ENCODE assay signal across 9 cellular contexts in genomic region chr13:24267283-24267682, GRCh38. TPM values are rescaled to one million over a fixed set of nuclear protein-coding genes. Genes with fewer than 3 reads are reported as not detected.
A peak's percentile ranks its signal among the peaks of the same experiment; 100 is the strongest.
DNase-seq lines count a peak whose midpoint lies in the region; ATAC-seq, FAIRE-seq and TF ChIP-seq lines count a peak whose summit lies in the region.
"Had no signal": no experiment of that assay in that cellular context is flagged by ENCODE, and none has a peak within 500 bp of the region (broad histone marks: within the 10 kb centered on the region; RNA-seq: fewer than 3 reads in every experiment).

No MANE protein-coding gene starts in this region.

- H3K4me3 ChIP-seq in right lobe of liver (no peak overlapping the region), suprapubic skin (peak overlapping the region; percentile 17)
- H3K4me3 ChIP-seq: mucosa of descending colon had no signal

- H3K9me3 ChIP-seq in right lobe of liver = no peaks in the 10 kb centered on the region
- H3K9me3 ChIP-seq in suprapubic skin = no peaks in the 10 kb centered on the region
- H3K9me3 ChIP-seq: mucosa of descending colon had no signal

- no peak for DNase-seq in activated T-cell treated with anti-CD3 and anti-CD28 coated beads, Interleukin-2, amount 50 U/mL, for 24 hours
- DNase-seq in activated T-cell treated with anti-CD3 and anti-CD28 coated beads, Interleukin-2, amount 50 U/mL, for 1 hour = no peak
- no peak for DNase-seq in activated naive CD8-positive, alpha-beta T cell treated with anti-CD3 and anti-CD28 coated beads for 36 hours
- DNase-seq in right lobe of liver = no peak
- DNase-seq in suprapubic skin (ENCODE audit: low spot score in 2 of 2) = no peak
- no peak for DNase-seq in D721Med (ENCODE audit: insufficient read length, low spot score)
- DNase-seq in NCI-H2196 treated with DMSO at 0.1 percent for 48 hours (lab: John Stamatoyannopoulos, UW; ENCODE audit: unreplicated experiment) = no peak
- DNase-seq: mucosa of descending colon had no signal

- no peak for TF ChIP-seq CTCF in right lobe of liver (IDR thresholded peaks at IDR 0.05)
- no peak for TF ChIP-seq CTCF in suprapubic skin (IDR thresholded peaks at IDR 0.05)
- TF ChIP-seq CTCF in D721Med (IDR thresholded peaks at IDR 0.05; ENCODE audit: insufficient read depth, missing control alignments) = no peak

- peak overlapping the region; percentile 99 for H3K27ac Mint-ChIP-seq in activated T-cell treated with anti-CD3 and anti-CD28 coated beads, Interleukin-2, amount 50 U/mL, for 24 hours
- peak overlapping the region; percentile 98 for H3K27ac Mint-ChIP-seq in activated naive CD8-positive, alpha-beta T cell treated with anti-CD3 and anti-CD28 coated beads for 36 hours

- H3K27ac ChIP-seq in right lobe of liver (peak overlapping the region; percentile 21 to 58 (median 40)), suprapubic skin (peak overlapping the region; percentile 26)

- H3K27me3 ChIP-seq in right lobe of liver (no peaks in the 10 kb centered on the region), suprapubic skin (no peaks in the 10 kb centered on the region)

- ATAC-seq in right lobe of liver (peak; percentile 32 to 55 (median 44)), GM21825 (IDR thresholded peaks at IDR 0.05; ENCODE audit: unreplicated experiment) (no peak)
- ATAC-seq: mucosa of descending colon had no signal

- H3K36me3 Mint-ChIP-seq in activated T-cell treated with anti-CD3 and anti-CD28 coated beads, Interleukin-2, amount 50 U/mL, for 24 hours (ENCODE audit: low read depth) = peaks cover 60% of the 10 kb centered on the region
- H3K36me3 Mint-ChIP-seq in activated naive CD8-positive, alpha-beta T cell treated with anti-CD3 and anti-CD28 coated beads for 36 hours = peaks cover 32% of the 10 kb centered on the region

- peaks cover 0 to 72% (median 17%) of the 10 kb centered on the region in 4 donors for H3K4me1 ChIP-seq in right lobe of liver
- peaks cover 26% of the 10 kb centered on the region for H3K4me1 ChIP-seq in suprapubic skin

- peaks cover 92% of the 10 kb centered on the region for H3K4me1 Mint-ChIP-seq in activated T-cell treated with anti-CD3 and anti-CD28 coated beads, Interleukin-2, amount 50 U/mL, for 24 hours (ENCODE audit: low read depth)
- H3K4me1 Mint-ChIP-seq in activated naive CD8-positive, alpha-beta T cell treated with anti-CD3 and anti-CD28 coated beads for 36 hours = peaks cover 80% of the 10 kb centered on the region

- no peak for FAIRE-seq in D721Med (lab: Jason Lieb, UNC)

- intact Hi-C loops in right lobe of liver (cut with DNase I) = no loop called here

- H3K27me3 Mint-ChIP-seq in activated T-cell treated with anti-CD3 and anti-CD28 coated beads, Interleukin-2, amount 50 U/mL, for 24 hours = no peaks in the 10 kb centered on the region
- no peaks in the 10 kb centered on the region for H3K27me3 Mint-ChIP-seq in activated naive CD8-positive, alpha-beta T cell treated with anti-CD3 and anti-CD28 coated beads for 36 hours

- peak overlapping the region; percentile 71 for H3K4me3 Mint-ChIP-seq in activated T-cell treated with anti-CD3 and anti-CD28 coated beads, Interleukin-2, amount 50 U/mL, for 24 hours
- H3K4me3 Mint-ChIP-seq in activated naive CD8-positive, alpha-beta T cell treated with anti-CD3 and anti-CD28 coated beads for 36 hours = peak overlapping the region; percentile 74

- no peak for TF ChIP-seq EP300 in suprapubic skin (IDR thresholded peaks at IDR 0.05)

- H3K36me3 ChIP-seq in right lobe of liver (no peaks in the 10 kb centered on the region), suprapubic skin (no peaks in the 10 kb centered on the region)

- TF ChIP-seq POLR2A in right lobe of liver (IDR thresholded peaks at IDR 0.05) (no peak), suprapubic skin (IDR thresholded peaks at IDR 0.05) (no peak)

- no peaks in the 10 kb centered on the region for H3K9me3 Mint-ChIP-seq in activated T-cell treated with anti-CD3 and anti-CD28 coated beads, Interleukin-2, amount 50 U/mL, for 24 hours
- no peaks in the 10 kb centered on the region for H3K9me3 Mint-ChIP-seq in activated naive CD8-positive, alpha-beta T cell treated with anti-CD3 and anti-CD28 coated beads for 36 hours

- 0% methylated on average over 3 of the region's 3 CpGs for WGBS in right lobe of liver (ENCODE audit: insufficient coverage, low coverage, low lambda C conversion rate, missing lambda C conversion rate)
- WGBS in suprapubic skin = 47% methylated on average over 3 of the region's 3 CpGs

RNA-seq across cellular contexts. Expression of gene C1QTNF9, which starts 42.1 kb away (rescaled TPM):
- total RNA-seq in activated naive CD8-positive, alpha-beta T cell treated with anti-CD3 and anti-CD28 coated beads for 36 hours = not detected
- total RNA-seq in right lobe of liver (under 1 TPM in 4 of 6 experiments, not detected in 2; 0.11 to 0.21 (median 0.17) TPM), suprapubic skin (under 1 TPM in 2 of 4 donors, not detected in 2; 0.42 to 0.49 TPM)
